ENCODE assay signal across 24 cellular contexts in genomic region chr20:36270744-36271638, GRCh38. TPM values are rescaled to one million over a fixed set of nuclear protein-coding genes. Genes with fewer than 3 reads are reported as not detected.
A peak's percentile ranks its signal among the peaks of the same experiment; 100 is the strongest.
DNase-seq lines count a peak whose midpoint lies in the region; ATAC-seq lines count a peak whose summit lies in the region.
"Had no signal": no experiment of that assay in that cellular context is flagged by ENCODE, and none has a peak within 500 bp of the region (broad histone marks: within the 10 kb centered on the region; RNA-seq: fewer than 3 reads in every experiment).

No MANE protein-coding gene starts in this region.

- no peak overlapping the region for H4K5ac ChIP-seq in mesendoderm (ENCODE audit: low read length)

- in situ Hi-C loops in GM23248 (cut with MboI): no loop called here

- H3K36me3 Mint-ChIP-seq in natural killer cell treated with Interleukin-12 subunit alpha and Interleukin-12 subunit beta and Interleukin-15 and Interleukin-18, amount 100 ng/mL, for 72 hours: no peaks in the 10 kb centered on the region

- H3K79me1 ChIP-seq in mesendoderm (ENCODE audit: low read length): no peaks in the 10 kb centered on the region

- no peak overlapping the region for H3K4ac ChIP-seq in mesendoderm (ENCODE audit: low read depth, low read length)

- no peaks in the 10 kb centered on the region for H3F3A ChIP-seq in GM23248 (ENCODE audit: insufficient read depth)

- H3K4me3 Mint-ChIP-seq in natural killer cell treated with Interleukin-12 subunit alpha and Interleukin-12 subunit beta and Interleukin-15 and Interleukin-18, amount 100 ng/mL, for 72 hours: no peak overlapping the region
- H3K4me3 Mint-ChIP-seq: activated CD4-positive, alpha-beta T cell treated with anti-CD3 and anti-CD28 coated beads, Interleukin-2, amount 10 ng/mL, durations not matched to agents 24 days and 14 days; activated T-cell treated with anti-CD3 and anti-CD28 coated beads, Interleukin-2, amount 50 U/mL, for 24 hours; neural crest cell had no signal

- H3K4me1 ChIP-seq in mesendoderm (ENCODE audit: control insufficient read depth, low read depth, low read length): no peaks in the 10 kb centered on the region
- no peaks in the 10 kb centered on the region for H3K4me1 ChIP-seq in GM23248 (ENCODE audit: insufficient read depth)
- H3K4me1 ChIP-seq: testis had no signal

- H3K4me1 Mint-ChIP-seq in natural killer cell treated with Interleukin-12 subunit alpha and Interleukin-12 subunit beta and Interleukin-15 and Interleukin-18, amount 100 ng/mL, for 72 hours (ENCODE audit: low read depth in 2 of 2): no peaks in the 10 kb centered on the region
- H3K4me1 Mint-ChIP-seq: activated CD4-positive, alpha-beta T cell treated with anti-CD3 and anti-CD28 coated beads, Interleukin-2, amount 10 ng/mL, durations not matched to agents 24 days and 14 days had no signal

- H2BK5ac ChIP-seq in mesendoderm (ENCODE audit: low read length): no peak overlapping the region

- no CpG with 5 or more reads among the region's 20 CpGs for WGBS in mesendoderm (ENCODE audit: extremely low coverage, insufficient coverage, low lambda C conversion rate)
- 73 to 74% methylated on average over 20 of the region's 20 CpGs for WGBS in GM23248 (ENCODE audit: low coverage in 1 of 2, low lambda C conversion rate in 2 of 2, missing lambda C conversion rate in 2 of 2), 2 experiments

- H4K20me1 ChIP-seq in GM23248 (ENCODE audit: insufficient read depth): no peaks in the 10 kb centered on the region

- H3K9me2 ChIP-seq in GM23248 (ENCODE audit: insufficient read depth): no peaks in the 10 kb centered on the region

- H3K56ac ChIP-seq in mesendoderm (ENCODE audit: low read length): peak overlapping the region; percentile 29

- H3K27me3 ChIP-seq in H7 (ENCODE audit: control insufficient read depth, insufficient read depth, low read length) (no peaks in the 10 kb centered on the region), mesendoderm (ENCODE audit: insufficient read depth, low read length, poor library complexity) (no peaks in the 10 kb centered on the region), GM23248 (replicated peaks; ENCODE audit: insufficient read depth) (peaks cover 24% of the 10 kb centered on the region)
- H3K27me3 ChIP-seq: BLaER1 treated with 17β-estradiol and CSF1 and Interleukin-3, amounts not matched to agents 10 nM and 100 nM; testis had no signal

- no peak overlapping the region for H3K9ac ChIP-seq in mesendoderm (ENCODE audit: low read length)
- H3K9ac ChIP-seq in GM23248: no peak overlapping the region
- H3K9ac ChIP-seq: BLaER1 treated with 17β-estradiol and CSF1 and Interleukin-3, amounts not matched to agents 10 nM and 100 nM had no signal

- no peak overlapping the region for H2AFZ ChIP-seq in GM23248

- H3K79me2 ChIP-seq in mesendoderm (ENCODE audit: control insufficient read depth, insufficient read depth, low read length): no peaks in the 10 kb centered on the region
- no peaks in the 10 kb centered on the region for H3K79me2 ChIP-seq in GM23248 (ENCODE audit: insufficient read depth)

- H4K8ac ChIP-seq in mesendoderm (ENCODE audit: low read depth, low read length): no peak overlapping the region

- no peaks in the 10 kb centered on the region for H3K27me3 Mint-ChIP-seq in natural killer cell treated with Interleukin-12 subunit alpha and Interleukin-12 subunit beta and Interleukin-15 and Interleukin-18, amount 100 ng/mL, for 72 hours

- H3K4me3 ChIP-seq in H7 (ENCODE audit: insufficient read depth, low read depth, low read length): no peak overlapping the region
- H3K4me3 ChIP-seq in mesendoderm (ENCODE audit: low read length): no peak overlapping the region
- no peak overlapping the region for H3K4me3 ChIP-seq in GM23248
- H3K4me3 ChIP-seq: BLaER1 treated with 17β-estradiol and CSF1 and Interleukin-3, amounts not matched to agents 10 nM and 100 nM; K562; lung; testis had no signal

- H3K18ac ChIP-seq in mesendoderm (ENCODE audit: low read length): no peak overlapping the region

- no peak overlapping the region for H3K27ac Mint-ChIP-seq in natural killer cell treated with Interleukin-12 subunit alpha and Interleukin-12 subunit beta and Interleukin-15 and Interleukin-18, amount 100 ng/mL, for 72 hours
- H3K27ac Mint-ChIP-seq: activated CD4-positive, alpha-beta T cell treated with anti-CD3 and anti-CD28 coated beads, Interleukin-2, amount 10 ng/mL, durations not matched to agents 24 days and 14 days; activated T-cell treated with anti-CD3 and anti-CD28 coated beads, Interleukin-2, amount 50 U/mL, for 24 hours had no signal

- H3K9me3 Mint-ChIP-seq in natural killer cell treated with Interleukin-12 subunit alpha and Interleukin-12 subunit beta and Interleukin-15 and Interleukin-18, amount 100 ng/mL, for 72 hours: no peaks in the 10 kb centered on the region
- H3K9me3 Mint-ChIP-seq: activated CD4-positive, alpha-beta T cell treated with anti-CD3 and anti-CD28 coated beads, Interleukin-2, amount 10 ng/mL, durations not matched to agents 24 days and 14 days; activated T-cell treated with anti-CD3 and anti-CD28 coated beads, Interleukin-2, amount 50 U/mL, for 24 hours; neural crest cell had no signal

- DNase-seq in H7: peak; percentile 64
- peak; percentile 22 for DNase-seq in HT1080 (ENCODE audit: low read depth)
- peak; percentile 39 for DNase-seq in ecto neural progenitor cell (ENCODE audit: low spot score)
- DNase-seq in mesendoderm: peak; percentile 45
- DNase-seq in stimulated activated CD4-positive, alpha-beta T cell treated with anti-CD3 and anti-CD28 coated beads, Interleukin-2, amount 100 ng/mL, for 48 hours: no peak
- DNase-seq in GM23248: no peak
- no peak for DNase-seq in natural killer cell treated with Interleukin-12 subunit alpha and Interleukin-12 subunit beta and Interleukin-15 and Interleukin-18, amount 100 ng/mL, for 72 hours (ENCODE audit: low spot score)
- DNase-seq: activated CD4-positive, alpha-beta T cell treated with anti-CD3 and anti-CD28 coated beads, Interleukin-2, amount 10 ng/mL, durations not matched to agents 24 days and 14 days; activated T-cell treated with anti-CD3 and anti-CD28 coated beads, Interleukin-2, amount 50 U/mL, for 24 hours; DMS79 treated with DMSO at 0.1 percent for 48 hours; GF-D8; kidney glomerular epithelial cell; NCI-H1105; NCI-H2081; NCI-H446; NCI-H82; stimulated activated naive CD8-positive, alpha-beta T cell treated with anti-CD3 and anti-CD28 coated beads, Interleukin-15, Interleukin-2, amounts not matched to agents 100 U/mL and 50 U/mL, for 24 hours; testis had no signal

- no peaks in the 10 kb centered on the region for H3K9me3 ChIP-seq in GM23248 (ENCODE audit: low read depth)
- H3K9me3 ChIP-seq: BLaER1 treated with 17β-estradiol and CSF1 and Interleukin-3, amounts not matched to agents 10 nM and 100 nM; testis had no signal

- no peak overlapping the region for H2BK15ac ChIP-seq in mesendoderm (replicated peaks; ENCODE audit: low read depth)

- no peak overlapping the region for H3K23ac ChIP-seq in mesendoderm (ENCODE audit: low read length)

- H2BK120ac ChIP-seq in mesendoderm (ENCODE audit: low read depth, low read length): no peak overlapping the region

- H2AK5ac ChIP-seq in mesendoderm (ENCODE audit: low read length): no peak overlapping the region

- H3K36me3 ChIP-seq in H7 (replicated peaks; ENCODE audit: control insufficient read depth, insufficient read depth, low read length): no peaks in the 10 kb centered on the region
- no peaks in the 10 kb centered on the region for H3K36me3 ChIP-seq in mesendoderm (ENCODE audit: control insufficient read depth, insufficient read depth, low read length)
- H3K36me3 ChIP-seq in GM23248 (ENCODE audit: low read depth): no peaks in the 10 kb centered on the region
- H3K36me3 ChIP-seq: BLaER1 treated with 17β-estradiol and CSF1 and Interleukin-3, amounts not matched to agents 10 nM and 100 nM had no signal

- H3K27ac ChIP-seq in mesendoderm (ENCODE audit: low read depth, low read length): no peak overlapping the region
- H3K27ac ChIP-seq in GM23248: no peak overlapping the region
- H3K27ac ChIP-seq: BLaER1 treated with 17β-estradiol and CSF1 and Interleukin-3, amounts not matched to agents 10 nM and 100 nM; RWPE1; testis; VCaP had no signal

- H3K4me2 ChIP-seq in mesendoderm (ENCODE audit: low read length) (no peak overlapping the region), GM23248 (ENCODE audit: unreplicated experiment) (no peak overlapping the region)

- ATAC-seq in natural killer cell treated with Interleukin-12 subunit alpha and Interleukin-12 subunit beta and Interleukin-15 and Interleukin-18, amount 100 ng/mL, for 72 hours: no peak
- ATAC-seq: stimulated activated naive CD8-positive, alpha-beta T cell treated with anti-CD3 and anti-CD28 coated beads, Interleukin-15, Interleukin-2, amounts not matched to agents 100 U/mL and 50 U/mL, for 24 hours had no signal

RNA-seq across cellular contexts. Expression of gene AAR2, which starts 34.7 kb away (rescaled TPM):
- 32.1 and 38.4 TPM in 2 replicates for total RNA-seq in H7 (2014; rRNA removed; shearing (Covaris generic))
- 34.5 and 50.1 TPM in 2 replicates for total RNA-seq in HT1080 (2014; rRNA removed; shearing (Covaris generic))
- polyA plus RNA-seq in HT1080 (2015; cell fraction: cytosol; rRNA removed): 25.3 and 27.3 TPM in 2 replicates
- 35.4 and 39.0 TPM in 2 replicates for polyA plus RNA-seq in HT1080 (2015; cell fraction: nucleus; rRNA removed)
- 30.3 TPM for polyA plus RNA-seq in mesendoderm (2013, experiment 1 of 2)
- 29.0 TPM for polyA plus RNA-seq in mesendoderm (2013, experiment 2 of 2)
- total RNA-seq in GM23248 (2014; rRNA removed; shearing (Covaris generic)): 31.0 and 34.3 TPM in 2 replicates
- 35.4 and 36.9 TPM in 2 replicates for polyA plus RNA-seq in GM23248 (2016; fragmentation: Nextera tagmentation; extraction: Ambion mirVana)
- total RNA-seq in natural killer cell treated with Interleukin-12 subunit alpha and Interleukin-12 subunit beta and Interleukin-15 and Interleukin-18, amount 100 ng/mL, for 72 hours: 10 to 100 TPM; 33.3 to 38.0 TPM

RNA-seq across cellular contexts. Expression of gene DLGAP4, which starts 35.1 kb away (rescaled TPM):
- 60.5 and 62.8 TPM in 2 replicates for total RNA-seq in H7 (2014; rRNA removed; shearing (Covaris generic))
- 9.5 and 21.4 TPM in 2 replicates for total RNA-seq in HT1080 (2014; rRNA removed; shearing (Covaris generic))
- 46.1 and 51.4 TPM in 2 replicates for polyA plus RNA-seq in HT1080 (2015; cell fraction: cytosol; rRNA removed)
- polyA plus RNA-seq in HT1080 (2015; cell fraction: nucleus; rRNA removed): 65.5 and 71.8 TPM in 2 replicates
- polyA plus RNA-seq in mesendoderm (2013, experiment 1 of 2): 49.0 TPM
- 50.3 TPM for polyA plus RNA-seq in mesendoderm (2013, experiment 2 of 2)
- total RNA-seq in GM23248 (2014; rRNA removed; shearing (Covaris generic)): 14.3 and 16.8 TPM in 2 replicates
- polyA plus RNA-seq in GM23248 (2016; fragmentation: Nextera tagmentation; extraction: Ambion mirVana): 68.1 and 71.1 TPM in 2 replicates
- total RNA-seq in natural killer cell treated with Interleukin-12 subunit alpha and Interleukin-12 subunit beta and Interleukin-15 and Interleukin-18, amount 100 ng/mL, for 72 hours: 10 to 100 TPM; 43.3 to 70.7 TPM

Comparison
In these comparisons a context has a peak if more than half of its experiments do, and no peak if none do; other contexts are left out.
1. DNase-seq: peak in H7 (single experiment), HT1080 (single experiment), ecto neural progenitor cell (single experiment) and mesendoderm (single experiment); none in stimulated activated CD4-positive, alpha-beta T cell treated with anti-CD3 and anti-CD28 coated beads, Interleukin-2, amount 100 ng/mL, for 48 hours (0 of 2), GM23248 (single experiment) and natural killer cell treated with Interleukin-12 subunit alpha and Interleukin-12 subunit beta and Interleukin-15 and Interleukin-18, amount 100 ng/mL, for 72 hours (single experiment).